Comparison of ENCODE assay signal across 1 cellular context in genomic region chr7:39574673-39575349, GRCh38.
TF ChIP-seq lines count a peak whose summit lies in the region.

No MANE protein-coding gene starts in this region.

TF ChIP-seq in endothelial cell of umbilical vein, 7 proteins besides CTCF, POLR2A, EP300 and RAD21:
- TF ChIP-seq, protein P1, sequence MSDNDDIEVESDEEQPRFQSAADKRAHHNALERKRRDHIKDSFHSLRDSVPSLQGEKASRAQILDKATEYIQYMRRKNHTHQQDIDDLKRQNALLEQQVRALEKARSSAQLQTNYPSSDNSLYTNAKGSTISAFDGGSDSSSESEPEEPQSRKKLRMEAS (IDR thresholded peaks at IDR 0.05; ENCODE audit: insufficient read depth, insufficient read length) = no peak
- TF ChIP-seq POLR2AphosphoS5 (IDR thresholded peaks at IDR 0.05; ENCODE audit: insufficient read depth, low read depth, low read length) (no peak), GATA2 (IDR thresholded peaks at IDR 0.05; ENCODE audit: insufficient read depth, insufficient read length, low read depth, low read length) (no peak), FOS (IDR thresholded peaks at IDR 0.05; ENCODE audit: borderline replicate concordance, insufficient read depth, low read length) (no peak), JUN (IDR thresholded peaks at IDR 0.05; ENCODE audit: borderline replicate concordance, insufficient read depth, insufficient read length, low read depth) (no peak), EZH2 (IDR thresholded peaks at IDR 0.05; ENCODE audit: borderline replicate concordance, low read depth, low read length, severe bottlenecking) (no peak), MYC (IDR thresholded peaks at IDR 0.05; ENCODE audit: low read depth, low read length) (no peak)
TF ChIP-seq in endothelial cell of umbilical vein: peak in this region for 0.
